Comparison of ENCODE assay signal across 8 cellular contexts in the genomic region with DNA sequence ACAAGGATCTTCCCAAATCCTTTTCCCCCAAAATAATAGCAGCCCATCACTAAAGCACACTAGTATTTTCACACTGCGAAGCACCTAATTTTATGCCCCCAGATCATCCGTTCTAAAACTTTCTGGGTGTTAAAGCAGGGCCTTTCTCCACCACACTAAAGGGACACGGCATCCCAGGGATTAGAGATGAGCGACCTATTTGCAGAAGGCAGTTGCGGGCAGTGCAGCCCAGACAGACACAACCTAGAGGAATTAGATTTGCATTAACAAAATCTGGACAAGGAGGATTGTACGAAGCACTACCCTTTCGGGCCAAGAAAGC. TPM values are rescaled to one million over a fixed set of nuclear protein-coding genes. Genes with fewer than 3 reads are reported as not detected.
DNase-seq lines count a peak whose midpoint lies in the region; ATAC-seq and TF ChIP-seq lines count a peak whose summit lies in the region.

No MANE protein-coding gene starts in this region.

- no peak for DNase-seq in activated naive CD4-positive, alpha-beta T cell treated with anti-CD3 and anti-CD28 coated beads for 36 hours
- no peak for DNase-seq in activated naive CD4-positive, alpha-beta T cell treated with anti-CD3 and anti-CD28 coated beads, Interleukin-2, amount 50 U/mL, for 16 hours
- DNase-seq in body of pancreas (no peak), lung (ENCODE audit: low spot score) (no peak), transverse colon (no peak), NCI-H2029 treated with DMSO at 0.1 percent for 48 hours (lab: John Stamatoyannopoulos, UW) (no peak)

- H3K36me3 Mint-ChIP-seq in activated naive CD4-positive, alpha-beta T cell treated with anti-CD3 and anti-CD28 coated beads for 36 hours (ENCODE audit: low read depth) = peaks cover 17% of the 10 kb centered on the region

- no peak for TF ChIP-seq EP300 in transverse colon (IDR thresholded peaks at IDR 0.05; ENCODE audit: low read depth)

- CTCF ChIA-PET in activated naive CD4-positive, alpha-beta T cell treated with anti-CD3 and anti-CD28 coated beads for 36 hours (lab: Charles Lee) = interaction anchor here (0.6 to 4.9 kb wide), 15 partner anchors 9 to 884 kb away, joined by 3 to 65 read pairs (median 9); partner anchors contain the start of genes ANKAR, ASNSD1, ORMDL1 and PMS1

- H3K36me3 ChIP-seq in body of pancreas (replicated peaks in 1 of 2; ENCODE audit: insufficient read depth in 1 of 2, low read depth in 2 of 2) (no peaks in the 10 kb centered on the region), lung (ENCODE audit: control insufficient read depth in 2 of 2, insufficient read depth in 2 of 2, low read length in 2 of 2) (peaks cover 2 to 4% of the 10 kb centered on the region in 2 donors), transverse colon (no peaks in the 10 kb centered on the region)

- H3K4me3 Mint-ChIP-seq in activated naive CD4-positive, alpha-beta T cell treated with anti-CD3 and anti-CD28 coated beads for 36 hours = peak overlapping the region; percentile 92

- no peaks in the 10 kb centered on the region for H3K9me3 Mint-ChIP-seq in activated naive CD4-positive, alpha-beta T cell treated with anti-CD3 and anti-CD28 coated beads for 36 hours

- intact Hi-C loops in activated naive CD4-positive, alpha-beta T cell treated with anti-CD3 and anti-CD28 coated beads for 36 hours (cut with micrococcal nuclease) = loop anchor here (1.0 to 5.0 kb wide), 6 partner anchors 11 to 558 kb away; partner anchors contain the start of genes ASNSD1, ORMDL1, PMS1 and SLC40A1
- intact Hi-C loops in body of pancreas (cut with DNase I) = no loop called here
- intact Hi-C loops in transverse colon (cut with DNase I; ENCODE audit: low total_unique reads) = no loop called here

- WGBS in body of pancreas, 2 donors = 0 to 1% methylated on average over 7 of the region's 7 CpGs
- whole genome bisulfite sequencing in lung, 2 donors = 0 to 1% methylated on average over 7 of the region's 7 CpGs
- WGBS in transverse colon (ENCODE audit: low coverage in 1 of 2), 2 donors = 0 to 1% methylated on average over 1 to 7 of the region's 7 CpGs

- TF ChIP-seq CTCF in body of pancreas (IDR thresholded peaks at IDR 0.05) (no peak), lung (IDR thresholded peaks at IDR 0.05; ENCODE audit: control extremely low read depth, extremely low read depth) (no peak), transverse colon (IDR thresholded peaks at IDR 0.05) (no peak)

- no peaks in the 10 kb centered on the region for H3K27me3 Mint-ChIP-seq in activated naive CD4-positive, alpha-beta T cell treated with anti-CD3 and anti-CD28 coated beads for 36 hours (ENCODE audit: low read depth)

- H3K4me1 ChIP-seq in body of pancreas (peaks cover 13% of the 10 kb centered on the region), lung (ENCODE audit: control insufficient read depth in 2 of 2, insufficient read depth in 2 of 2, low read length in 2 of 2) (peaks cover 0 to 3% of the 10 kb centered on the region in 2 donors), transverse colon (peaks cover 4 to 18% (median 7%) of the 10 kb centered on the region in 4 donors)

- in situ Hi-C loops in transverse colon (cut with MboI; ENCODE audit: low pct_ligation_motif_present in 1 of 4, low pct_unique_long_range_greater_than_20kb in 1 of 4, low sequenced_read_pairs in 3 of 4) = loop anchor here in 1 of 4 donors (25.0 kb wide), 1 partner anchor 300 kb away; the partner anchor contains the start of gene MSTN

- H3K27ac ChIP-seq in body of pancreas = peak overlapping the region; percentile 79 to 91 (median 89)
- peak overlapping the region; percentile 82 to 92 for H3K27ac ChIP-seq in lung (ENCODE audit: low read depth in 1 of 2, low read length in 1 of 2)
- H3K27ac ChIP-seq in transverse colon = peak overlapping the region; percentile 82 to 94 (median 94)

- TF ChIP-seq POLR2A in body of pancreas (IDR thresholded peaks at IDR 0.05) (no peak), transverse colon (IDR thresholded peaks at IDR 0.05) (no peak)

- H3K9me3 ChIP-seq in body of pancreas = no peaks in the 10 kb centered on the region
- H3K9me3 ChIP-seq in lung (ENCODE audit: control insufficient read depth in 2 of 2, insufficient read depth in 1 of 2, low read length in 1 of 2) = no peaks in the 10 kb centered on the region
- H3K9me3 ChIP-seq in transverse colon = no peaks in the 10 kb centered on the region

- H3K27me3 ChIP-seq in body of pancreas = no peaks in the 10 kb centered on the region
- no peaks in the 10 kb centered on the region for H3K27me3 ChIP-seq in lung (ENCODE audit: control insufficient read depth, insufficient read depth)
- H3K27me3 ChIP-seq in transverse colon = no peaks in the 10 kb centered on the region

- no peak for ATAC-seq in body of pancreas
- ATAC-seq in lung (ENCODE audit: insufficient read depth, low FRiP score) = no peak
- ATAC-seq in HG03342 (IDR thresholded peaks at IDR 0.05; ENCODE audit: unreplicated experiment) = no peak
- no peak for ATAC-seq in HG02610 (IDR thresholded peaks at IDR 0.05; ENCODE audit: unreplicated experiment)

- H3K4me3 ChIP-seq in body of pancreas (peak overlapping the region; percentile 53 to 54), lung (peak overlapping the region; percentile 74), transverse colon (peak overlapping the region; percentile 56 to 72 (median 64))

- peak overlapping the region; percentile 97 for H3K27ac Mint-ChIP-seq in activated naive CD4-positive, alpha-beta T cell treated with anti-CD3 and anti-CD28 coated beads for 36 hours

- H3K4me1 Mint-ChIP-seq in activated naive CD4-positive, alpha-beta T cell treated with anti-CD3 and anti-CD28 coated beads for 36 hours (ENCODE audit: low read depth) = peaks cover 13% of the 10 kb centered on the region

RNA-seq across cellular contexts. Expression of gene OSGEPL1, which starts 0.4 kb away (rescaled TPM):
- total RNA-seq in activated naive CD4-positive, alpha-beta T cell treated with anti-CD3 and anti-CD28 coated beads for 36 hours = 10 to 100 TPM; 15.5 to 15.8 TPM
- total RNA-seq in body of pancreas = 1 to 10 TPM; 2.6 to 3.9 TPM
- total RNA-seq in lung = 10 to 100 TPM in 1 of 2 donors, 1 to 10 TPM in 1; 8.0 to 14.8 TPM
- 1 to 10 TPM; 3.3 to 4.8 TPM for polyA plus RNA-seq in lung
- 10 to 100 TPM in 1 of 4 donors, 1 to 10 TPM in 2, not detected in 1; 2.7 to 14.7 (median 5.1) TPM for total RNA-seq in transverse colon

RNA-seq across cellular contexts. Expression of gene ORMDL1, which starts 21.9 kb away (rescaled TPM):
- total RNA-seq in activated naive CD4-positive, alpha-beta T cell treated with anti-CD3 and anti-CD28 coated beads for 36 hours = 10 to 100 TPM; 34.6 to 37.3 TPM
- total RNA-seq in body of pancreas = 10 to 100 TPM; 61.7 to 68.9 TPM
- 100 to 1,000 TPM in 1 of 2 donors, 10 to 100 TPM in 1; 42.6 to 118 TPM for total RNA-seq in lung
- 100 to 1,000 TPM in 1 of 2 donors, 10 to 100 TPM in 1; 47.2 to 167 TPM for polyA plus RNA-seq in lung
- total RNA-seq in transverse colon = 100 to 1,000 TPM in 1 of 4 donors, 10 to 100 TPM in 3; 27.5 to 133 (median 86.5) TPM

RNA-seq across cellular contexts. Expression of gene PMS1, which starts 22.1 kb away (rescaled TPM):
- total RNA-seq in activated naive CD4-positive, alpha-beta T cell treated with anti-CD3 and anti-CD28 coated beads for 36 hours = 10 to 100 TPM; 29.7 to 32.5 TPM
- total RNA-seq in body of pancreas = 10 to 100 TPM; 17.6 to 20.1 TPM
- 10 to 100 TPM; 21.3 to 40.3 TPM for total RNA-seq in lung
- 10 to 100 TPM in 1 of 2 donors, 1 to 10 TPM in 1; 6.8 to 15.6 TPM for polyA plus RNA-seq in lung
- total RNA-seq in transverse colon = 10 to 100 TPM in 2 of 4 donors, 1 to 10 TPM in 2; 5.2 to 19.1 (median 9.7) TPM
